ENCODE assay signal across 2 cellular contexts in the genomic region with DNA sequence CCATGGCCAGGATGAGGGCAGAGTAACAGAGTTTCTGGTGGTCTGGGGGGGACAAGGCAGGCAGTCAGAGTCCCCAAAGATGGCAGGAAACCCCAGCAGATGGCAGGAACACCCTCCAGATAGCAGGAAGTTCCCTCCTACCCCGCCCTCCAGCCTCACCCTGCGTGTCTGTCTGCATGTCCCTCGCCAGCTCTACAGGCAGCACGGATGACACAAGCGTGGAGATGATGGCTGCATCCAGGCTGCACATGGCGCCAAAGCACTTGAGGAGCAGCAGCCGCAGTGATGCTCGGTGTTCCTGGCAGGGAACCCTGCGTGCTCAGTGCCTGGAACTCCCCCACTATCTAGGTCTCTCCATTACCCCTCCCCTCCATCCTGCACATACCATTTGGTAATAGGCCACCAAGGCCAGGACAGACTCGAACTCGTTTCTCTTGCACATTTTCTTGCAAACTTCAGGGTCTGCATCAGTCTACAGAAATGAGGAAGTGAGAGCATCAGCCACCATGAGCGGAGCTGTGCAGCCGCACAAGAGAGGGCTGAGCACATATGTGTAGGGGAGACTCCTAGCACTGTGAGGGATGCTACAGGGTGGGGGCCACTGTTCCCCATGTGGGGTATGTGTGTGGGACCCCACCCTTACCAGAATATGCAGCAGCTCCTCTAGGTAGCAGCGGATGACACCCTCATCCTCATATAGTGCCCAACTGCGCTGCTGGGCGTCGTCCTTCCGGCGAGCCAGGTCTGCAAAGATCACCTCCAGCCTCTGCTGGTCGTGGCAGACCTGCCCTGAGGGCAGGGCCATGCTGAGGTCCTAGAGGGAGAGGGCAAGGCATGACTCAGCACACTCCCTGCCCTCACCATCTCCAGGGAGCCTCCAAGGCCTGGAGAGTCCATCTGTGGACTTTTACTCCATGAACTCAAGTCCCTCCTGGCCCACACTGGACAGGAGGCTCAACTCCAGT.
A peak's percentile ranks its signal among the peaks of the same experiment; 100 is the strongest.
TF ChIP-seq lines count a peak whose summit lies in the region.

No MANE protein-coding gene starts in this region.

TF ChIP-seq in GM12891, 5 proteins besides CTCF, POLR2A, EP300 and RAD21:
- TF ChIP-seq SPI1 (IDR thresholded peaks at IDR 0.05; ENCODE audit: low read depth, low read length) (peak; percentile 98), POU2F2 (IDR thresholded peaks at IDR 0.05; ENCODE audit: low read depth, low read length) (no peak)
TF ChIP-seq in GM12891: peak in this region for 1.

TF ChIP-seq in K562, 482 proteins besides CTCF, POLR2A, EP300 and RAD21:
- 0 out of 2 replicates have a peak, but pooled peaks have one; percentile 24 for TF ChIP-seq POLR2G (IDR thresholded peaks at IDR 0.05; ENCODE audit: low read depth, low read length)
- no peak for TF ChIP-seq ARID3B (CRISPR knock-in tag; IDR thresholded peaks at IDR 0.05; ENCODE audit: borderline replicate concordance)
- TF ChIP-seq, protein P1, sequence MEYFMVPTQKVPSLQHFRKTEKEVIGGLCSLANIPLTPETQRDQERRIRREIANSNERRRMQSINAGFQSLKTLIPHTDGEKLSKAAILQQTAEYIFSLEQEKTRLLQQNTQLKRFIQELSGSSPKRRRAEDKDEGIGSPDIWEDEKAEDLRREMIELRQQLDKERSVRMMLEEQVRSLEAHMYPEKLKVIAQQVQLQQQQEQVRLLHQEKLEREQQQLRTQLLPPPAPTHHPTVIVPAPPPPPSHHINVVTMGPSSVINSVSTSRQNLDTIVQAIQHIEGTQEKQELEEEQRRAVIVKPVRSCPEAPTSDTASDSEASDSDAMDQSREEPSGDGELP (CRISPR knock-in tag; IDR thresholded peaks at IDR 0.05; ENCODE audit: borderline replicate concordance), result no peak
- peak; percentile 64 for TF ChIP-seq SPI1 (IDR thresholded peaks at IDR 0.05; ENCODE audit: borderline replicate concordance, low read depth, low read length)
